ENCODE assay signal across 17 cellular contexts in the genomic region with DNA sequence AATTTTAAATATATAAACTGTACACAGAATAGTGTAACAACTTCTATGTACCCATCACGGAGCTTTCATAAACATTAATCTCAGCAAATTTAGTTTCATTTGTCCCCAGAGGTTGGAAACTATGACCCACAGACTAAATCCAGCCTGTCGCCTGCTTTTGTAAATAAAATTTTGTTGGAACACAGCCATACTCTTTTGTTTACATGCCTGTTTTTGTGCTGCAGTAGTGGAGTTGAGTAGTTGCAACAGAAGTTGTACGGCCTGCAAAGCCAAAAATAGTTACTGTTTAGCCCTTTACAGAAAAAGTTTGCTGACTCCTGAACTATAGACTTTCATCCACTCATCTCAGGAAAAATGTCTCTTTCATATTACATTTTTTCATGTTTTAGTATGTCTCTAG. TPM values are rescaled to one million over a fixed set of nuclear protein-coding genes. Genes with fewer than 3 reads are reported as not detected.
A peak's percentile ranks its signal among the peaks of the same experiment; 100 is the strongest.
DNase-seq lines count a peak whose midpoint lies in the region; ATAC-seq, FAIRE-seq and TF ChIP-seq lines count a peak whose summit lies in the region.
"Had no signal": no experiment of that assay in that cellular context is flagged by ENCODE, and none has a peak within 500 bp of the region (broad histone marks: within the 10 kb centered on the region; RNA-seq: fewer than 3 reads in every experiment).

No MANE protein-coding gene starts in this region.

- no peak overlapping the region for H3K27ac ChIP-seq in heart right ventricle
- H3K27ac ChIP-seq in kidney (ENCODE audit: low read depth in 2 of 2, low read length in 2 of 2) = no peak overlapping the region
- H3K27ac ChIP-seq: psoas muscle had no signal

- H3K4me1 ChIP-seq in heart right ventricle = no peaks in the 10 kb centered on the region
- H3K4me1 ChIP-seq in kidney (ENCODE audit: control insufficient read depth in 1 of 2, insufficient read depth in 1 of 2, low read depth in 1 of 2, low read length in 2 of 2) = peaks cover 0 to 3% of the 10 kb centered on the region in 2 donors

- peaks cover 0 to 14% (median 6%) of the 10 kb centered on the region in 7 donors for H3K27me3 ChIP-seq in heart right ventricle

- TF ChIP-seq CTCF in heart right ventricle (IDR thresholded peaks at IDR 0.05) = no peak
- TF ChIP-seq CTCF in kidney (IDR thresholded peaks at IDR 0.05; ENCODE audit: borderline replicate concordance, extremely low read depth, insufficient read depth) = no peak

- intact Hi-C loops in heart right ventricle (cut with DNase I) = no loop called here
- intact Hi-C loops in cardiac septum (cut with DNase I) = no loop called here
- intact Hi-C loops in kidney (cut with DNase I) = no loop called here

- no peak overlapping the region for H3K9ac ChIP-seq in kidney (ENCODE audit: low read length in 2 of 2)

- H3K4me3 ChIP-seq in heart right ventricle = no peak overlapping the region
- no peak overlapping the region for H3K4me3 ChIP-seq in kidney (ENCODE audit: low read length in 2 of 2)
- H3K4me3 ChIP-seq: psoas muscle had no signal

- H3K9me3 ChIP-seq in heart right ventricle (peaks cover 0 to 7% (median 0%) of the 10 kb centered on the region in 11 donors), kidney (ENCODE audit: control insufficient read depth in 1 of 2, low read length in 2 of 2) (no peaks in the 10 kb centered on the region)
- H3K9me3 ChIP-seq: psoas muscle had no signal

- peak; percentile 60 for FAIRE-seq in kidney (lab: Jason Lieb, UNC)
- FAIRE-seq: D721Med, urothelium cell line had no signal

- H3K36me3 ChIP-seq in heart right ventricle (no peaks in the 10 kb centered on the region), kidney (ENCODE audit: control insufficient read depth in 1 of 2, insufficient read depth in 2 of 2, low read length in 2 of 2) (no peaks in the 10 kb centered on the region)

- ATAC-seq in heart right ventricle (peak in 7 of 8 donors; percentile 47 to 81 (median 56)), HG02642 (IDR thresholded peaks at IDR 0.05; ENCODE audit: poor library complexity, unreplicated experiment) (no peak), HG02884 (IDR thresholded peaks at IDR 0.05; ENCODE audit: unreplicated experiment) (no peak)
- ATAC-seq: stimulated activated naive B cell treated with anti-CD40 and anti-IgM and Interleukin-4, amounts not matched to agents 10 μg/mL and 1 μg/mL and 100 μg/mL, for 72 hours had no signal

- DNase-seq in heart right ventricle = peak in 1 of 2 donors; percentile 8
- no peak for DNase-seq in cardiac septum (ENCODE audit: low spot score)
- DNase-seq in NCI-H748 treated with DMSO at 0.1 percent for 48 hours (lab: John Stamatoyannopoulos, UW) = peak; percentile 19
- no peak for DNase-seq in kidney
- no peak for DNase-seq in T-helper 1 cell
- DNase-seq in SW480 (ENCODE audit: low spot score) = no peak
- DNase-seq: activated CD8-positive, alpha-beta memory T cell treated with anti-CD3 and anti-CD28 coated beads for 24 hours; midbrain; NCI-H526 treated with DMSO at 0.1 percent for 48 hours; psoas muscle; SIG-M5; stimulated activated CD4-positive, alpha-beta T cell treated with anti-CD3 and anti-CD28 coated beads, Interleukin-4, amount 100 ng/mL, for 24 hours; stimulated activated naive B cell treated with anti-CD40 and anti-IgM and Interleukin-4, amounts not matched to agents 10 μg/mL and 1 μg/mL and 100 μg/mL, for 72 hours had no signal

- WGBS in heart right ventricle, 2 donors = 23 to 30% methylated on average over 3 of the region's 3 CpGs

RNA-seq across cellular contexts. Expression of a gene that starts 39.8 kb away (rescaled TPM):
- total RNA-seq in heart right ventricle (10 to 100 TPM in 1 of 10 donors, 1 to 10 TPM in 9; 4.4 to 10.5 (median 5.9) TPM), cardiac septum (5.2 TPM), kidney (19.2 TPM)
- polyA plus RNA-seq in heart right ventricle (10 to 100 TPM in 1 of 2 donors, 1 to 10 TPM in 1; 5.1 to 13.7 TPM), kidney (ENCODE audit: insufficient read depth, low read depth, low replicate concordance) (10.1 TPM)

RNA-seq across cellular contexts. Expression of a gene that starts 42.3 kb away (rescaled TPM):
- total RNA-seq in heart right ventricle (1 to 10 TPM; 1.2 to 8.0 (median 5.6) TPM), cardiac septum (5.5 TPM), kidney (0.91 TPM)
- polyA plus RNA-seq in heart right ventricle (1 to 10 TPM; 1.1 to 1.4 TPM), kidney (ENCODE audit: insufficient read depth, low read depth, low replicate concordance) (1.4 TPM)

Comparison
In these comparisons a context has a peak if more than half of its experiments do, and no peak if none do; other contexts are left out.
1. ATAC-seq: peak in heart right ventricle (7 of 8); none in HG02642 (single experiment) and HG02884 (single experiment).